In the genomic region with DNA sequence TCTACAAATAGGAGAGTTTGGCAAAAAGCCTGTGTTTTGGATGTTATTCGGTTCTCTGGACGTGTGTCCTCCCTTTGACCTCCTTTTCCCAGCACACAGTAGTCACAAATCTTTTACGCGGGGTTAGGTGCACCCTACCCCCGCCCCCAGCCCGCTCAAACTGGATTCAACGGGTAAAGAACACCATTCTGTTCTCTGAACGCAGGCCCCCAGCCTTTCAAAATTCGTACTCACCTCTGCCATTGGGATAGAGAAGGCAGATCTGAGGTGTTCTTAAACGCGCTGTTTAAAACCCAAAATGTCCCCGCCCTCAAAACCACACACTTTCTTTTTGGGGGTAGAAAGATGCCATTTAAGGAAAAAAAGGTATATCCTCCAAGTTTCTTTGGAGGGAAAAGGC, we compare ENCODE assay signal across 9 cellular contexts. TPM values are rescaled to one million over a fixed set of nuclear protein-coding genes. Genes with fewer than 3 reads are reported as not detected.
DNase-seq lines count a peak whose midpoint lies in the region; ATAC-seq and TF ChIP-seq lines count a peak whose summit lies in the region.
"Had no signal": no experiment of that assay in that cellular context is flagged by ENCODE, and none has a peak within 500 bp of the region (broad histone marks: within the 10 kb centered on the region; RNA-seq: fewer than 3 reads in every experiment).

No MANE protein-coding gene starts in this region.

- 57% methylated on average over 12 of the region's 12 CpGs for WGBS in right cardiac atrium

- H3K36me3 ChIP-seq in vagina = no peaks in the 10 kb centered on the region

- no peak for ATAC-seq in right cardiac atrium
- ATAC-seq in HG03442 (IDR thresholded peaks at IDR 0.05; ENCODE audit: unreplicated experiment) = no peak
- no peak for ATAC-seq in left colon

- H3K27ac Mint-ChIP-seq in activated naive CD4-positive, alpha-beta T cell treated with anti-CD3 and anti-CD28 coated beads, Interleukin-2, amount 50 U/mL, for 24 hours = peak overlapping the region; percentile 90

- no peak for TF ChIP-seq POLR2A in vagina (IDR thresholded peaks at IDR 0.05)

- H3K9me3 ChIP-seq in right cardiac atrium (ENCODE audit: control insufficient read depth, low read length) (no peaks in the 10 kb centered on the region), mononuclear cell (ENCODE audit: low read depth, low read length) (no peaks in the 10 kb centered on the region), vagina (no peaks in the 10 kb centered on the region)

- peak overlapping the region; percentile 94 for H3K4me3 Mint-ChIP-seq in activated naive CD4-positive, alpha-beta T cell treated with anti-CD3 and anti-CD28 coated beads, Interleukin-2, amount 50 U/mL, for 24 hours

- no peak overlapping the region for H3K27ac ChIP-seq in right cardiac atrium (ENCODE audit: low read length)
- H3K27ac ChIP-seq in vagina = peak overlapping the region; percentile 41

- intact Hi-C loops in right cardiac atrium (cut with DNase I) = no loop called here
- intact Hi-C loops in cardiac septum (cut with DNase I) = loop anchor here (10.0 kb wide), 1 partner anchor 399 kb away; no protein-coding TSS in a partner anchor
- intact Hi-C loops in vagina (cut with DNase I) = no loop called here
- intact Hi-C loops in left colon (cut with DNase I, micrococcal nuclease) = no loop called here

- peaks cover 32% of the 10 kb centered on the region for H3K36me3 Mint-ChIP-seq in activated naive CD4-positive, alpha-beta T cell treated with anti-CD3 and anti-CD28 coated beads, Interleukin-2, amount 50 U/mL, for 24 hours

- H3K4me3 ChIP-seq in right cardiac atrium (ENCODE audit: low read length) (peak overlapping the region; percentile 60), mononuclear cell (ENCODE audit: low read length) (peak overlapping the region; percentile 61), vagina (peak overlapping the region; percentile 48 to 58)

- H3K4me1 ChIP-seq in right cardiac atrium (ENCODE audit: control insufficient read depth, insufficient read depth, low read length) (no peaks in the 10 kb centered on the region), mononuclear cell (ENCODE audit: insufficient read depth, low read length) (peaks cover 33% of the 10 kb centered on the region), vagina (peaks cover 13% of the 10 kb centered on the region)

- no peak for TF ChIP-seq CTCF in vagina (IDR thresholded peaks at IDR 0.05)

- peaks cover 46% of the 10 kb centered on the region for H3K4me1 Mint-ChIP-seq in activated naive CD4-positive, alpha-beta T cell treated with anti-CD3 and anti-CD28 coated beads, Interleukin-2, amount 50 U/mL, for 24 hours

- H3K27me3 Mint-ChIP-seq in activated naive CD4-positive, alpha-beta T cell treated with anti-CD3 and anti-CD28 coated beads, Interleukin-2, amount 50 U/mL, for 24 hours = no peaks in the 10 kb centered on the region

- no peaks in the 10 kb centered on the region for H3K9me3 Mint-ChIP-seq in activated naive CD4-positive, alpha-beta T cell treated with anti-CD3 and anti-CD28 coated beads, Interleukin-2, amount 50 U/mL, for 24 hours

- H3K27me3 ChIP-seq in right cardiac atrium (ENCODE audit: control insufficient read depth, insufficient read depth) = peaks cover 8% of the 10 kb centered on the region
- peaks cover 82% of the 10 kb centered on the region for H3K27me3 ChIP-seq in mononuclear cell (ENCODE audit: insufficient read depth, low read length)
- H3K27me3 ChIP-seq in vagina = peaks cover 12% of the 10 kb centered on the region

- no peak for DNase-seq in right cardiac atrium
- no peak for DNase-seq in cardiac septum (ENCODE audit: low spot score)
- no peak for DNase-seq in vagina (ENCODE audit: extremely low spot score in 2 of 2)
- DNase-seq in SHP77 (lab: John Stamatoyannopoulos, UW) = no peak
- no peak for DNase-seq in left colon

RNA-seq across cellular contexts. Expression of a gene that starts 2.7 kb away (rescaled TPM):
- 1 to 10 TPM in 2 of 4 donors, under 1 TPM in 2; 0.62 to 5.1 (median 0.88) TPM for total RNA-seq in right cardiac atrium
- polyA plus RNA-seq in right cardiac atrium = 0.20 TPM
- 4.5 TPM for total RNA-seq in cardiac septum
- 327 TPM for total RNA-seq in mononuclear cell
- total RNA-seq in vagina = 12.5 TPM
- 1 to 10 TPM; 1.4 to 2.3 TPM for total RNA-seq in left colon
- total RNA-seq: pulmonary artery endothelial cell had no signal

Comparison
In these comparisons a context has a peak if more than half of its experiments do, and no peak if none do; other contexts are left out.
1. RNA of a gene that starts 2.7 kb away (total RNA-seq): 327 TPM in mononuclear cell (single experiment); 12.5 TPM in vagina (single experiment), 4.5 TPM in cardiac septum (single experiment), 1.4 to 2.3 TPM in left colon and 0.62 to 5.1 TPM in right cardiac atrium; every median in the first group is over 10 times any median in the second.
2. Peak in every context shown above with its lines, with median percentiles within 50 percentile points of each other: H3K4me3 ChIP-seq.